8 cellular contexts compared by ENCODE assay signal in the genomic region with DNA sequence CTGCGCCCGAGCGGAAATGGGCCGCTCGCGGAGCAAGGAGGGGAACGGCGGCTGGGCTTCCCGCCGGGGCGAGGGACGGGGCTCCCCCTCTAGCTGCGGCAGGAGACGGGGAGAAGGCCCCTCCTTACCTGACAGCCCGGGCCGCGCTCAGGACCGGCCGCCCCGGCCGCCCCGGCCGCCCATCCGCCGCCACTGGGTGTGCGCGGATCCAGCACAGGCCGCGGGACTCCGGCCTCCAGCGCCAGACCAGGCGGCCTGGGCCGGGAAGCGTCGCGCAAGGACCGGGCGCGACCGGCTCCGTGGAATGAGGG. TPM values are rescaled to one million over a fixed set of nuclear protein-coding genes. Genes with fewer than 3 reads are reported as not detected.
DNase-seq lines count a peak whose midpoint lies in the region; ATAC-seq and TF ChIP-seq lines count a peak whose summit lies in the region.

No MANE protein-coding gene starts in this region.

- intact Hi-C loops in CD4-positive, alpha-beta T cell (cut with DNase I, micrococcal nuclease) = loop anchor here (1.0 to 10.0 kb wide), 10 partner anchors 8 to 1725 kb away; a partner anchor contains a TSS
- intact Hi-C loops in heart left ventricle (cut with DNase I) (loop anchor here in 3 of 10 donors (1.0 to 10.0 kb wide), 3 partner anchors 8 to 232 kb away; a partner anchor contains a TSS), sigmoid colon (cut with DNase I) (no loop called here)

- H3K27me3 ChIP-seq in CD4-positive, alpha-beta T cell (ENCODE audit: control insufficient read depth, insufficient read depth, low read length) = no peaks in the 10 kb centered on the region
- H3K27me3 ChIP-seq in heart left ventricle (no peaks in the 10 kb centered on the region), sigmoid colon (no peaks in the 10 kb centered on the region)

- POLR2A ChIA-PET in CD4-positive, alpha-beta T cell (lab: Charles Lee) = interaction anchor here (1.1 to 3.2 kb wide), 6 partner anchors 8 to 82 kb away, joined by 3 to 18 read pairs (median 8); a partner anchor contains a TSS

- 0 to 2% (median 1%) methylated on average over 3 to 41 of the region's 41 CpGs for WGBS in heart left ventricle, 4 donors
- WGBS in sigmoid colon, 2 donors = 0% methylated on average over 41 of the region's 41 CpGs

- peaks cover 0 to 54% (median 39%) of the 10 kb centered on the region in 12 donors for H3K4me1 ChIP-seq in heart left ventricle
- peaks cover 0 to 55% (median 48%) of the 10 kb centered on the region in 4 donors for H3K4me1 ChIP-seq in sigmoid colon

- no peak for TF ChIP-seq POLR2A in heart left ventricle (IDR thresholded peaks at IDR 0.05)
- TF ChIP-seq POLR2A in sigmoid colon (IDR thresholded peaks at IDR 0.05) = no peak

- H3K4me3 ChIP-seq in heart left ventricle (peak overlapping the region; percentile 77 to 99 (median 96)), sigmoid colon (peak overlapping the region; percentile 64 to 94 (median 78))

- CTCF ChIA-PET in CD4-positive, alpha-beta T cell (lab: Charles Lee) = interaction anchor here (1.0 to 2.4 kb wide), 2 partner anchors 15 to 104 kb away, joined by 4 to 21 read pairs; no protein-coding TSS in a partner anchor

- H3K27ac Mint-ChIP-seq in CD4-positive, alpha-beta T cell = peak overlapping the region; percentile 93

- peak overlapping the region; percentile 54 for H3K27ac ChIP-seq in CD4-positive, alpha-beta T cell (ENCODE audit: low read depth, low read length)
- H3K27ac ChIP-seq in heart left ventricle (peak overlapping the region; percentile 85 to 97 (median 94)), sigmoid colon (peak overlapping the region; percentile 88 to 96 (median 94))

- H3K4me1 Mint-ChIP-seq in CD4-positive, alpha-beta T cell (ENCODE audit: low read depth) = peaks cover 49% of the 10 kb centered on the region
- peaks cover 29% of the 10 kb centered on the region for H3K4me1 Mint-ChIP-seq in activated T-cell treated with anti-CD3 and anti-CD28 coated beads, Interleukin-2, amount 50 U/mL, for 4 hours (ENCODE audit: low read depth)

- peaks cover 9% of the 10 kb centered on the region for H3K36me3 Mint-ChIP-seq in CD4-positive, alpha-beta T cell (ENCODE audit: low read depth)
- no peaks in the 10 kb centered on the region for H3K36me3 Mint-ChIP-seq in activated T-cell treated with anti-CD3 and anti-CD28 coated beads, Interleukin-2, amount 50 U/mL, for 4 hours (ENCODE audit: insufficient read depth)

- H3K36me3 ChIP-seq in heart left ventricle = no peaks in the 10 kb centered on the region
- H3K36me3 ChIP-seq in sigmoid colon = no peaks in the 10 kb centered on the region

- H3K9me3 ChIP-seq in CD4-positive, alpha-beta T cell (ENCODE audit: control insufficient read depth, low read length) = no peaks in the 10 kb centered on the region
- H3K9me3 ChIP-seq in heart left ventricle = no peaks in the 10 kb centered on the region
- H3K9me3 ChIP-seq in sigmoid colon = no peaks in the 10 kb centered on the region

- peak overlapping the region; percentile 99 for H3K4me3 Mint-ChIP-seq in CD4-positive, alpha-beta T cell
- H3K4me3 Mint-ChIP-seq in activated T-cell treated with anti-CD3 and anti-CD28 coated beads, Interleukin-2, amount 50 U/mL, for 4 hours = peak overlapping the region; percentile 92

- ATAC-seq in CD4-positive, alpha-beta T cell (ENCODE audit: poor library complexity) = peak; percentile 24
- ATAC-seq in GM19372 (IDR thresholded peaks at IDR 0.05; ENCODE audit: low read depth, unreplicated experiment) (peak; percentile 37), HG03354 (IDR thresholded peaks at IDR 0.05; ENCODE audit: poor library complexity, severe bottlenecking, unreplicated experiment) (peak; percentile 37), heart left ventricle (peak; percentile 27 to 73 (median 64))
- ATAC-seq in activated T-cell treated with anti-CD3 and anti-CD28 coated beads, Interleukin-2, amount 50 U/mL, for 4 hours = peak; percentile 37 to 39

- DNase-seq in CD4-positive, alpha-beta T cell = peak in 6 of 10 experiments; percentile 6 to 44 (median 20)
- DNase-seq in activated T-cell treated with anti-CD3 and anti-CD28 coated beads, Interleukin-2, amount 50 U/mL, for 4 hours = no peak
- peak in 3 of 5 donors; percentile 51 to 56 (median 55) for DNase-seq in heart left ventricle
- peak; percentile 74 for DNase-seq in sigmoid colon
- DNase-seq in ureter (ENCODE audit: low spot score) = no peak
- no peak for DNase-seq in SIG-M5 treated with dmso at 0.1 percent for 504 hours (lab: John Stamatoyannopoulos, UW; ENCODE audit: unreplicated experiment)

- H3K27me3 Mint-ChIP-seq in CD4-positive, alpha-beta T cell = no peaks in the 10 kb centered on the region
- H3K27me3 Mint-ChIP-seq in activated T-cell treated with anti-CD3 and anti-CD28 coated beads, Interleukin-2, amount 50 U/mL, for 4 hours (ENCODE audit: low read depth) = no peaks in the 10 kb centered on the region

- TF ChIP-seq EP300 in sigmoid colon (IDR thresholded peaks at IDR 0.05) = no peak

- no peak for TF ChIP-seq CTCF in CD4-positive, alpha-beta T cell (IDR thresholded peaks at IDR 0.05)
- TF ChIP-seq CTCF in heart left ventricle (IDR thresholded peaks at IDR 0.05) (no peak), sigmoid colon (IDR thresholded peaks at IDR 0.05) (no peak)

- no peaks in the 10 kb centered on the region for H3K9me3 Mint-ChIP-seq in CD4-positive, alpha-beta T cell
- no peaks in the 10 kb centered on the region for H3K9me3 Mint-ChIP-seq in activated T-cell treated with anti-CD3 and anti-CD28 coated beads, Interleukin-2, amount 50 U/mL, for 4 hours

RNA-seq across cellular contexts. Expression of a gene that starts 0.3 kb away (rescaled TPM):
- 1 to 10 TPM; 7.5 to 7.8 TPM for total RNA-seq in CD4-positive, alpha-beta T cell
- 10 to 100 TPM; 37.8 to 39.2 (median 38.9) TPM for total RNA-seq in activated T-cell treated with anti-CD3 and anti-CD28 coated beads, Interleukin-2, amount 50 U/mL, for 4 hours
- total RNA-seq in heart left ventricle (10 to 100 TPM; 13.4 to 29.0 (median 20.4) TPM), sigmoid colon (10 to 100 TPM; 28.5 to 33.2 (median 31.1) TPM), ureter (30.5 TPM)
- polyA plus RNA-seq in heart left ventricle (10 to 100 TPM; 16.1 to 27.8 TPM), sigmoid colon (10 to 100 TPM in 2 of 3 donors, 1 to 10 TPM in 1; 7.2 to 20.4 (median 10.2) TPM)

RNA-seq across cellular contexts. Expression of a gene that starts 8.0 kb away (rescaled TPM):
- total RNA-seq in CD4-positive, alpha-beta T cell = 10 to 100 TPM; 10.1 to 12.2 TPM
- 100 to 1,000 TPM; 284 to 362 (median 320) TPM for total RNA-seq in activated T-cell treated with anti-CD3 and anti-CD28 coated beads, Interleukin-2, amount 50 U/mL, for 4 hours
- total RNA-seq in heart left ventricle (10 to 100 TPM in 1 of 9 donors, 1 to 10 TPM in 8; 4.0 to 12.4 (median 7.3) TPM), sigmoid colon (1 to 10 TPM; 3.0 to 5.1 (median 3.6) TPM), ureter (12.2 TPM)
- polyA plus RNA-seq in heart left ventricle (1 to 10 TPM; 1.8 to 5.3 TPM), sigmoid colon (10 to 100 TPM in 1 of 3 donors, 1 to 10 TPM in 2; 2.4 to 28.6 (median 6.2) TPM)

RNA-seq across cellular contexts. Expression of a gene that starts 38.7 kb away (rescaled TPM):
- total RNA-seq in CD4-positive, alpha-beta T cell = 1 to 10 TPM; 4.0 to 4.2 TPM
- total RNA-seq in activated T-cell treated with anti-CD3 and anti-CD28 coated beads, Interleukin-2, amount 50 U/mL, for 4 hours = 1 to 10 TPM; 3.4 to 5.9 (median 4.3) TPM
- total RNA-seq in heart left ventricle = 1 to 10 TPM in 8 of 9 donors, under 1 TPM in 1; 1.00 to 4.1 (median 2.1) TPM
- 1 to 10 TPM in 1 of 2 donors, under 1 TPM in 1; 0.72 to 3.2 TPM for polyA plus RNA-seq in heart left ventricle
- total RNA-seq in sigmoid colon = 1 to 10 TPM; 2.0 to 4.3 (median 2.4) TPM
- 10 to 100 TPM in 1 of 3 donors, 1 to 10 TPM in 2; 2.5 to 16.7 (median 3.0) TPM for polyA plus RNA-seq in sigmoid colon
- 15.9 TPM for total RNA-seq in ureter

Comparison
In these comparisons a context has a peak if more than half of its experiments do, and no peak if none do; other contexts are left out.
1. DNase-seq: peak in CD4-positive, alpha-beta T cell (6 of 10), heart left ventricle (3 of 5) and sigmoid colon (single experiment); none in activated T-cell treated with anti-CD3 and anti-CD28 coated beads, Interleukin-2, amount 50 U/mL, for 4 hours (single experiment), ureter (single experiment) and SIG-M5 treated with dmso at 0.1 percent for 504 hours (single experiment).
2. RNA of a gene that starts 8.0 kb away (total RNA-seq): 284 to 362 TPM in activated T-cell treated with anti-CD3 and anti-CD28 coated beads, Interleukin-2, amount 50 U/mL, for 4 hours; 10.1 to 12.2 TPM in CD4-positive, alpha-beta T cell, 12.2 TPM in ureter (single experiment), 4.0 to 12.4 TPM in heart left ventricle and 3.0 to 5.1 TPM in sigmoid colon; every median in the first group is over 10 times any median in the second.
3. Peak in every context shown above with its lines, with median percentiles within 50 percentile points of each other: ATAC-seq and H3K27ac ChIP-seq.